ENCODE assay signal across 1 cellular context in genomic region chr9:93132946-93133640, GRCh38.
TF ChIP-seq lines count a peak whose summit lies in the region.

No MANE protein-coding gene starts in this region.

TF ChIP-seq in H1, 55 proteins besides CTCF, POLR2A, EP300 and RAD21 (continued from another document):
- no peak for TF ChIP-seq CHD7 (IDR thresholded peaks at IDR 0.05; ENCODE audit: insufficient replicate concordance, low read length)
- TF ChIP-seq TAF1 (IDR thresholded peaks at IDR 0.05; ENCODE audit: low read depth, low read length) = no peak
- TF ChIP-seq E2F6 (IDR thresholded peaks at IDR 0.05) = no peak
- no peak for TF ChIP-seq SP1 (IDR thresholded peaks at IDR 0.05; ENCODE audit: low read depth, low read length)
